12 cellular contexts compared by ENCODE assay signal in the genomic region with DNA sequence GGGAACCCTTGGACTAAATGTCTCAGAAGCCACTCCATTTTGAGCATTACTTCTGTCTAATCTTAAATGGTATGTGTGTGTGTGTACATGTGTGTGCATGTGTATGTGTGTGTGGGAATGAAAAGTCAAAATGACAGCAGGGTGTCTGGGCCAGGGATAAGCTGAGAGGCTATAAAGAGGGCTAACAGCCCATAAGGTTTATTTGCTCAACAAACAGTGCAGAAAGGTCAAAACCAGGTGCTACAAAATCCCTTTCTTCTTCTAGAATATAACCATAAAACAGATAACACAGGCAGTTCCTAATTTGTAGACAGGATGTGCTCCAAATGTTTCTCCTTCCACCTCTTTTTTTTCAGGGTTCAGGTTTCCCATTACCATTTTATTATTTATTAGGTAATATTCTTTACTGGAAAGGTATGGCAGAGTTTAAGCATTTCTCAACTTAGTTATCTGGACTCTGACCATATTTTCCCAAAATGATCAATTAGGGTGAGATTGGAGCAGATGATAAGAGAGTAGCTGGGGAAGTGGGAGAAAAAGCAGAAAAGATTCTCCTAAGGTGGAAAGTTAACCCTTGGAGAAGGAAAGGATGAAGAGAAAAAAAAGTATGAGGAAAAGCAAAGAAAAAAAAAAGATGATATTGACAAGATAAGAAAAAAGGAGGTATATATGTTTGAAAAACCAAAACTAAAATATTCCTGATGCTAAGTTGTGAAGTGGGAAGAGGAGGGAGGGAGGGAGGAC. TPM values are rescaled to one million over a fixed set of nuclear protein-coding genes. Genes with fewer than 3 reads are reported as not detected.
A peak's percentile ranks its signal among the peaks of the same experiment; 100 is the strongest.
DNase-seq lines count a peak whose midpoint lies in the region; ATAC-seq and TF ChIP-seq lines count a peak whose summit lies in the region.
"Had no signal": no experiment of that assay in that cellular context is flagged by ENCODE, and none has a peak within 500 bp of the region (broad histone marks: within the 10 kb centered on the region; RNA-seq: fewer than 3 reads in every experiment).

No MANE protein-coding gene starts in this region.

- H3K4me1 Mint-ChIP-seq in T-helper 1 cell treated with Interleukin-12 subunit alpha and Interleukin-12 subunit beta and Interleukin-4 antibody, amounts not matched to agents 30 μg/mL and 1 μg/mL, for 36 hours (ENCODE audit: low read depth), result peaks cover 44% of the 10 kb centered on the region
- H3K4me1 Mint-ChIP-seq in effector memory CD8-positive, alpha-beta T cell (ENCODE audit: low read depth in 2 of 2), result peaks cover 59 to 63% of the 10 kb centered on the region in 2 donors

- peaks cover 30 to 64% of the 10 kb centered on the region in 2 donors for H3K4me1 ChIP-seq in gastrocnemius medialis

- H3K27me3 Mint-ChIP-seq in T-helper 1 cell treated with Interleukin-12 subunit alpha and Interleukin-12 subunit beta and Interleukin-4 antibody, amounts not matched to agents 30 μg/mL and 1 μg/mL, for 36 hours (ENCODE audit: low read depth), result no peaks in the 10 kb centered on the region
- H3K27me3 Mint-ChIP-seq in effector memory CD8-positive, alpha-beta T cell, result no peaks in the 10 kb centered on the region

- no peak overlapping the region for H3K4me3 Mint-ChIP-seq in T-helper 1 cell treated with Interleukin-12 subunit alpha and Interleukin-12 subunit beta and Interleukin-4 antibody, amounts not matched to agents 30 μg/mL and 1 μg/mL, for 36 hours
- H3K4me3 Mint-ChIP-seq in effector memory CD8-positive, alpha-beta T cell, result peak overlapping the region in 1 of 2 donors; percentile 18

- no peak for DNase-seq in T-helper 1 cell
- DNase-seq in LNCaP clone FGC (ENCODE audit: low read depth), result peak; percentile 77
- no peak for DNase-seq in effector memory CD8-positive, alpha-beta T cell
- DNase-seq in gastrocnemius medialis, result no peak
- DNase-seq in midbrain (lab: John Stamatoyannopoulos, UW), result no peak
- no peak for DNase-seq in COR-L47 (lab: John Stamatoyannopoulos, UW)
- DNase-seq: activated CD4-positive, alpha-beta T cell treated with anti-CD3 and anti-CD28 coated beads, Interleukin-2, amount 50 U/mL, for 4 hours; stimulated activated CD4-positive, alpha-beta T cell treated with anti-CD3 and anti-CD28 coated beads, Interleukin-4, amount 100 ng/mL, for 24 hours had no signal

- in situ Hi-C loops in gastrocnemius medialis (cut with MboI; ENCODE audit: low sequenced_read_pairs in 4 of 4), result no loop called here

- TF ChIP-seq CTCF in LNCaP clone FGC (IDR thresholded peaks at IDR 0.05; ENCODE audit: control insufficient read depth, extremely low read depth, insufficient read depth) (no peak), gastrocnemius medialis (IDR thresholded peaks at IDR 0.05 in 4 of 5, conservative IDR thresholded peaks at IDR 0.05 in 1 of 5) (no peak)

- no peaks in the 10 kb centered on the region for H3K27me3 ChIP-seq in gastrocnemius medialis
- H3K27me3 ChIP-seq: cardiac muscle cell had no signal

- H3K9me3 ChIP-seq in gastrocnemius medialis, result no peaks in the 10 kb centered on the region

- no peak for ATAC-seq in effector memory CD8-positive, alpha-beta T cell (replicated peaks)
- ATAC-seq in gastrocnemius medialis (no peak), HG02973 (IDR thresholded peaks at IDR 0.05; ENCODE audit: unreplicated experiment) (no peak)
- ATAC-seq: Panc1 had no signal

- intact Hi-C loops in gastrocnemius medialis (cut with DNase I; ENCODE audit: low total_unique reads), result loop anchor here (2.0 kb wide), 2 partner anchors 25 to 35 kb away; partner anchors contain the start of gene B4GALT1

- peaks cover 0 to 40% of the 10 kb centered on the region in 2 donors for H3K36me3 ChIP-seq in gastrocnemius medialis

- peaks cover 38% of the 10 kb centered on the region for H3K36me3 Mint-ChIP-seq in T-helper 1 cell treated with Interleukin-12 subunit alpha and Interleukin-12 subunit beta and Interleukin-4 antibody, amounts not matched to agents 30 μg/mL and 1 μg/mL, for 36 hours (ENCODE audit: low read depth)
- H3K36me3 Mint-ChIP-seq in effector memory CD8-positive, alpha-beta T cell (ENCODE audit: insufficient read depth), result peaks cover 90% of the 10 kb centered on the region

- peak overlapping the region in 3 of 4 donors; percentile 43 to 66 (median 44) for H3K27ac ChIP-seq in gastrocnemius medialis
- H3K27ac ChIP-seq: cardiac muscle cell had no signal

- TF ChIP-seq POLR2A in gastrocnemius medialis (IDR thresholded peaks at IDR 0.05), result no peak

- H3K4me3 ChIP-seq in LNCaP clone FGC (ENCODE audit: low read depth, low read length) (peak overlapping the region; percentile 22; the same call in 1 of the 2 replicates), gastrocnemius medialis (no peak overlapping the region)
- H3K4me3 ChIP-seq: cardiac muscle cell had no signal

- H3K27ac Mint-ChIP-seq in T-helper 1 cell treated with Interleukin-12 subunit alpha and Interleukin-12 subunit beta and Interleukin-4 antibody, amounts not matched to agents 30 μg/mL and 1 μg/mL, for 36 hours, result peak overlapping the region; percentile 46
- peak overlapping the region; percentile 97 for H3K27ac Mint-ChIP-seq in effector memory CD8-positive, alpha-beta T cell

- no peaks in the 10 kb centered on the region for H3K9me3 Mint-ChIP-seq in T-helper 1 cell treated with Interleukin-12 subunit alpha and Interleukin-12 subunit beta and Interleukin-4 antibody, amounts not matched to agents 30 μg/mL and 1 μg/mL, for 36 hours
- no peaks in the 10 kb centered on the region for H3K9me3 Mint-ChIP-seq in effector memory CD8-positive, alpha-beta T cell

RNA-seq across cellular contexts. Expression of gene B4GALT1, which starts 35.5 kb away (rescaled TPM):
- 10 to 100 TPM; 24.2 to 56.2 (median 42.7) TPM for total RNA-seq in gastrocnemius medialis

RNA-seq across cellular contexts. Expression of gene SMU1, which starts 55.2 kb away (rescaled TPM):
- total RNA-seq in gastrocnemius medialis, result 10 to 100 TPM; 12.5 to 15.3 (median 13.6) TPM
